Comparison of ENCODE assay signal across 20 cellular contexts in the genomic region with DNA sequence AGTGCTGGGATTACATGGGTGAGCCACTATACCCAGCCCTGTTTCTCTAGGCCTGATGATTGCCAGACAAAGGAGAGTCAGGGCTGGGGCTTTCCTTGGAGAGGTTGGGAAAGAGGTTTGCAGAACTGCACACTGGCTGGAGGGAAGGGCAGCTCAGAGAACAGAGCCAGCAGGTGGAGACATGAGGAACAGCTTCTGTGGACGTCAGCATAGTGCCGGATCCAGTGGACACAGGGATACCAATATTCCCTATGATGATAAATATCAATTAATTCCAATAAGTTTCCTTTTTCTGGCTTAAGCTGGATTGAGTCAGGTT. TPM values are rescaled to one million over a fixed set of nuclear protein-coding genes. Genes with fewer than 3 reads are reported as not detected.
DNase-seq lines count a peak whose midpoint lies in the region; ATAC-seq and TF ChIP-seq lines count a peak whose summit lies in the region.
"Had no signal": no experiment of that assay in that cellular context is flagged by ENCODE, and none has a peak within 500 bp of the region (broad histone marks: within the 10 kb centered on the region; RNA-seq: fewer than 3 reads in every experiment).

No MANE protein-coding gene starts in this region.

- no peak overlapping the region for H3K4me3 ChIP-seq in breast epithelium
- H3K4me3 ChIP-seq in epithelial cell of esophagus (ENCODE audit: low read length): no peak overlapping the region
- no peak overlapping the region for H3K4me3 ChIP-seq in mucosa of descending colon
- H3K4me3 ChIP-seq in OCI-LY7 (ENCODE audit: low read depth, low read length, poor library complexity, severe bottlenecking): no peak overlapping the region
- H3K4me3 ChIP-seq: SJSA1 had no signal

- H3K9me3 Mint-ChIP-seq in MCF 10A (ENCODE audit: unreplicated experiment): no peaks in the 10 kb centered on the region
- H3K9me3 Mint-ChIP-seq: CD4-positive, alpha-beta T cell had no signal

- H2AFZ ChIP-seq in OCI-LY7 (ENCODE audit: low read length): no peak overlapping the region

- H3K27ac Mint-ChIP-seq in MCF 10A (ENCODE audit: low read depth, unreplicated experiment): peak overlapping the region; percentile 98
- H3K27ac Mint-ChIP-seq: CD4-positive, alpha-beta T cell had no signal

- no peak overlapping the region for H3K4me2 ChIP-seq in OCI-LY7 (ENCODE audit: low read length)

- H3K79me2 ChIP-seq in OCI-LY7 (ENCODE audit: insufficient read depth, low read depth, low read length): no peaks in the 10 kb centered on the region

- CTCF ChIA-PET in MCF 10A (lab: Yijun Ruan, JAX) (interaction anchor here (0.6 to 4.7 kb wide), 9 partner anchors 20 to 175 kb away, joined by 3 to 32 read pairs (median 6); no protein-coding TSS in a partner anchor), OCI-LY7 (lab: Charles Lee; ENCODE audit: unreplicated experiment) (no interaction called here)

- H3K4me3 Mint-ChIP-seq in MCF 10A (ENCODE audit: unreplicated experiment): peak overlapping the region; percentile 37
- H3K4me3 Mint-ChIP-seq: CD4-positive, alpha-beta T cell had no signal

- H3K9me2 ChIP-seq in OCI-LY7 (ENCODE audit: insufficient read depth, low read length): no peaks in the 10 kb centered on the region

- DNase-seq in MCF 10A (ENCODE audit: unreplicated experiment): peak; percentile 94
- no peak for DNase-seq in breast epithelium (ENCODE audit: low spot score in 2 of 2)
- peak; percentile 58 for DNase-seq in epithelial cell of esophagus (ENCODE audit: low read depth)
- DNase-seq in mucosa of descending colon: peak in 2 of 3 donors; percentile 20 to 35
- no peak for DNase-seq in OCI-LY7 (ENCODE audit: low spot score)
- no peak for DNase-seq in NCI-H128 (lab: John Stamatoyannopoulos, UW; ENCODE audit: unreplicated experiment)
- DNase-seq: BE2C; Caco-2; CD4-positive, alpha-beta T cell; GF-D8; KG1; NCI-H1417 treated with DMSO at 0.1 percent for 48 hours; NCI-H187 treated with DMSO at 0.1 percent for 48 hours; NCI-H2227 treated with DMSO at 0.1 percent for 48 hours; NCI-H510A treated with DMSO at 0.1 percent for 48 hours; NCI-H774; OCI-M1 had no signal

- BruUV-seq in MCF 10A (replicated peaks; lab: Mats Ljungman, UMichigan) (no TSS peak), OCI-LY7 (replicated peaks; lab: Mats Ljungman, UMichigan) (no TSS peak)

- no peaks in the 10 kb centered on the region for H3K27me3 ChIP-seq in breast epithelium
- H3K27me3 ChIP-seq: BE2C, SJSA1 had no signal

- H3K9me3 ChIP-seq in breast epithelium: no peaks in the 10 kb centered on the region
- no peaks in the 10 kb centered on the region for H3K9me3 ChIP-seq in mucosa of descending colon
- no peaks in the 10 kb centered on the region for H3K9me3 ChIP-seq in OCI-LY7 (ENCODE audit: low read length)
- H3K9me3 ChIP-seq: BE2C, Caco-2, SJSA1 had no signal

- no peak for TF ChIP-seq POLR2A in breast epithelium (IDR thresholded peaks at IDR 0.05)

- peaks cover 50% of the 10 kb centered on the region for H3K4me1 Mint-ChIP-seq in MCF 10A (ENCODE audit: insufficient read depth, unreplicated experiment)

- intact Hi-C loops in MCF 10A (cut with micrococcal nuclease): loop anchor here (2.0 to 5.0 kb wide), 2 partner anchors 76 to 163 kb away; partner anchors contain the start of gene SCNN1G
- intact Hi-C loops in breast epithelium (cut with DNase I; ENCODE audit: low total_unique reads): no loop called here
- intact Hi-C loops in mucosa of descending colon (cut with DNase I, micrococcal nuclease): no loop called here
- intact Hi-C loops in OCI-LY7 (cut with micrococcal nuclease; ENCODE audit: unreplicated experiment): no loop called here

- H3K4me1 ChIP-seq in breast epithelium (no peaks in the 10 kb centered on the region), mucosa of descending colon (ENCODE audit: low read depth) (peaks cover 29% of the 10 kb centered on the region), OCI-LY7 (ENCODE audit: insufficient read depth, low read length, poor library complexity, severe bottlenecking) (no peaks in the 10 kb centered on the region)
- H3K4me1 ChIP-seq: BE2C, Caco-2 had no signal

- H3K36me3 Mint-ChIP-seq in MCF 10A (ENCODE audit: insufficient read depth, unreplicated experiment): no peaks in the 10 kb centered on the region

- no peaks in the 10 kb centered on the region for H3K27me3 Mint-ChIP-seq in MCF 10A (ENCODE audit: insufficient read depth, unreplicated experiment)

- H4K20me1 ChIP-seq in OCI-LY7 (ENCODE audit: insufficient read depth, low read length): no peaks in the 10 kb centered on the region

- H3K36me3 ChIP-seq in breast epithelium (no peaks in the 10 kb centered on the region), mucosa of descending colon (ENCODE audit: low read depth) (no peaks in the 10 kb centered on the region), OCI-LY7 (ENCODE audit: insufficient read depth, low read length) (no peaks in the 10 kb centered on the region)
- H3K36me3 ChIP-seq: BE2C, SJSA1 had no signal

- no peak overlapping the region for H3K27ac ChIP-seq in breast epithelium
- H3K27ac ChIP-seq in OCI-LY7 (ENCODE audit: low read depth, low read length, poor library complexity, severe bottlenecking): no peak overlapping the region
- H3K27ac ChIP-seq: SJSA1 had no signal

- ATAC-seq in mucosa of descending colon (peak; percentile 72), GM18867 (IDR thresholded peaks at IDR 0.05; ENCODE audit: unreplicated experiment) (no peak)

- TF ChIP-seq CTCF in MCF 10A (IDR thresholded peaks at IDR 0.05; ENCODE audit: unreplicated experiment): no peak
- TF ChIP-seq CTCF in breast epithelium (IDR thresholded peaks at IDR 0.05): no peak
- peak; percentile 13 for TF ChIP-seq CTCF in epithelial cell of esophagus (IDR thresholded peaks at IDR 0.05; ENCODE audit: insufficient read depth, low read depth, low read length, missing control alignments)
- no peak for TF ChIP-seq CTCF in mucosa of descending colon (IDR thresholded peaks at IDR 0.05)
- no peak for TF ChIP-seq CTCF in OCI-LY7 (conservative IDR thresholded peaks at IDR 0.05; ENCODE audit: low read length)

- POLR2A ChIA-PET in MCF 10A (lab: Yijun Ruan, JAX) (interaction anchor here (0.6 to 9.7 kb wide), 20 partner anchors 10 to 175 kb away, joined by 3 to 204 read pairs (median 9); partner anchors contain the start of gene SCNN1B), OCI-LY7 (lab: Charles Lee) (no interaction called here)

RNA-seq across cellular contexts. Expression of gene SCNN1B, which starts 43.2 kb away (rescaled TPM):
- total RNA-seq in MCF 10A (2022) (9.5 and 12.5 TPM in 2 replicates), breast epithelium (10 to 100 TPM in 2 of 3 donors, 1 to 10 TPM in 1; 3.0 to 18.0 (median 18.0) TPM), mucosa of descending colon (100 to 1,000 TPM; 164 to 452 (median 204) TPM), OCI-LY7 (2022) (0.23 and 0.52 TPM in 2 replicates)
- not detected in 2 replicates for total RNA-seq in OCI-LY7 (2014; rRNA removed; shearing (Covaris generic))
- total RNA-seq: A172; Caco-2; CD4-positive, alpha-beta T cell; SJSA1 had no signal

Comparison
In these comparisons a context has a peak if more than half of its experiments do, and no peak if none do; other contexts are left out.
1. DNase-seq: peak in MCF 10A (single experiment), epithelial cell of esophagus (single experiment) and mucosa of descending colon (2 of 3); none in breast epithelium (0 of 2), OCI-LY7 (single experiment) and NCI-H128 (single experiment).
2. RNA of gene SCNN1B, which starts 43.2 kb away (total RNA-seq): 164 to 452 TPM in mucosa of descending colon; 3.0 to 18.0 TPM in breast epithelium, 9.5 to 12.5 TPM in MCF 10A and 0.23 to 0.52 TPM in OCI-LY7; every median in the first group is over 4 times any median in the second.